In genomic region chr9:95030920-95031662, GRCh38 we compare ENCODE assay signal across 10 cellular contexts.
DNase-seq lines count a peak whose midpoint lies in the region; ATAC-seq, FAIRE-seq and TF ChIP-seq lines count a peak whose summit lies in the region.
"Had no signal": no experiment of that assay in that cellular context is flagged by ENCODE, and none has a peak within 500 bp of the region (broad histone marks: within the 10 kb centered on the region; RNA-seq: fewer than 3 reads in every experiment).

No MANE protein-coding gene starts in this region.

- POLR2A ChIA-PET in A549 (lab: Yijun Ruan, JAX) (interaction anchor here (0.5 to 1.6 kb wide), 3 partner anchors 9 to 13 kb away, joined by 3 to 4 read pairs (median 4); no protein-coding TSS in a partner anchor), RWPE1 (lab: Yijun Ruan, JAX; ENCODE audit: low non-redundant PET) (no interaction called here)

- FAIRE-seq in A549 (lab: Jason Lieb, UNC), result no peak

- no peak for TF ChIP-seq POLR2A in A549 (IDR thresholded peaks at IDR 0.05; ENCODE audit: low read length)
- TF ChIP-seq POLR2A in sigmoid colon (IDR thresholded peaks at IDR 0.05), result no peak

- H3K36me3 ChIP-seq in hepatocyte (replicated peaks; ENCODE audit: insufficient read depth, low read depth) (no peaks in the 10 kb centered on the region), sigmoid colon (no peaks in the 10 kb centered on the region)

- no peaks in the 10 kb centered on the region for H3K27me3 ChIP-seq in hepatocyte
- no peaks in the 10 kb centered on the region for H3K27me3 ChIP-seq in sigmoid colon

- H2AFZ ChIP-seq in hepatocyte, result no peak overlapping the region

- ATAC-seq in A549 (no peak), HG03139 (IDR thresholded peaks at IDR 0.05; ENCODE audit: unreplicated experiment) (no peak), HG03571 (IDR thresholded peaks at IDR 0.05; ENCODE audit: unreplicated experiment) (no peak)

- TF ChIP-seq EP300 in A549 (IDR thresholded peaks at IDR 0.05) (no peak), sigmoid colon (IDR thresholded peaks at IDR 0.05) (no peak)

- 71% methylated on average over 11 of the region's 11 CpGs for WGBS in A549 (ENCODE audit: missing lambda C conversion rate)
- WGBS in hepatocyte (ENCODE audit: low lambda C conversion rate, missing lambda C conversion rate), result 69% methylated on average over 11 of the region's 11 CpGs
- WGBS in sigmoid colon, 2 donors, result 75 to 81% methylated on average over 11 of the region's 11 CpGs

- peak overlapping the region; percentile 74 to 99; a peak in 5 of 6 replicates for H3K27ac ChIP-seq in A549
- H3K27ac ChIP-seq in RWPE1, result peak overlapping the region; percentile 61; the same call in 1 of the 2 replicates
- peak overlapping the region; percentile 76 for H3K27ac ChIP-seq in hepatocyte
- H3K27ac ChIP-seq in sigmoid colon, result peak overlapping the region; percentile 65 to 99 (median 86)

- peaks cover 51% of the 10 kb centered on the region for H4K20me1 ChIP-seq in hepatocyte (ENCODE audit: insufficient read depth, poor library complexity, severe bottlenecking)

- CTCF ChIA-PET in A549 (lab: Yijun Ruan, JAX) (interaction anchor here (0.6 to 4.9 kb wide), 6 partner anchors 9 to 350 kb away, joined by 3 to 45 read pairs (median 3); no protein-coding TSS in a partner anchor), RWPE1 (lab: Yijun Ruan, JAX) (no interaction called here)

- no peak for TF ChIP-seq CTCF in A549 (IDR thresholded peaks at IDR 0.05)
- no peak for TF ChIP-seq CTCF in RWPE1 (conservative IDR thresholded peaks at IDR 0.05; ENCODE audit: low read depth)
- no peak for TF ChIP-seq CTCF in hepatocyte (IDR thresholded peaks at IDR 0.05; ENCODE audit: poor library complexity)
- no peak for TF ChIP-seq CTCF in sigmoid colon (IDR thresholded peaks at IDR 0.05)

- H3K4me3 ChIP-seq in A549 (no peak overlapping the region), hepatocyte (no peak overlapping the region), sigmoid colon (peak overlapping the region in 1 of 4 donors; percentile 6)

- no peak for TF ChIP-seq RAD21 in A549 (conservative IDR thresholded peaks at IDR 0.05 in 1 of 2, IDR thresholded peaks at IDR 0.05 in 1 of 2)

- H3K79me2 ChIP-seq in hepatocyte, result peaks cover 99% of the 10 kb centered on the region

- intact Hi-C loops in sigmoid colon (cut with DNase I), result no loop called here

- H3K9me2 ChIP-seq in hepatocyte (replicated peaks; ENCODE audit: insufficient read depth), result no peaks in the 10 kb centered on the region

- H3K9me3 ChIP-seq in A549 (no peaks in the 10 kb centered on the region), hepatocyte (ENCODE audit: low read depth) (no peaks in the 10 kb centered on the region), sigmoid colon (no peaks in the 10 kb centered on the region)

- peaks cover 99% of the 10 kb centered on the region for H3K4me1 ChIP-seq in A549
- peaks cover 58% of the 10 kb centered on the region for H3K4me1 ChIP-seq in hepatocyte (ENCODE audit: insufficient read depth)
- H3K4me1 ChIP-seq in sigmoid colon, result peaks cover 0 to 100% (median 89%) of the 10 kb centered on the region in 4 donors

- H3K4me2 ChIP-seq in A549 (peak overlapping the region; percentile 74), hepatocyte (peak overlapping the region; percentile 56)

- DNase-seq in A549 (ENCODE audit: low read depth in 1 of 2, low spot score in 1 of 2) (no peak), RWPE1 (ENCODE audit: low spot score) (no peak), hepatocyte (ENCODE audit: low spot score) (no peak), sigmoid colon (no peak), Kasumi-1 (lab: John Stamatoyannopoulos, UW) (no peak)
- no peak for DNase-seq in activated CD4-positive, alpha-beta T cell treated with anti-CD3 and anti-CD28 coated beads for 1 hour
- DNase-seq: activated CD4-positive, alpha-beta memory T cell treated with anti-CD3 and anti-CD28 coated beads, Interleukin-2, amount 10 ng/mL, durations not matched to agents 7 days and 5 days; NCI-H2227 treated with DMSO at 0.1 percent for 48 hours had no signal

TF ChIP-seq in A549, 52 proteins besides CTCF, POLR2A, EP300 and RAD21:
- TF ChIP-seq FOSB (CRISPR knock-in tag; IDR thresholded peaks at IDR 0.05) (0 out of 2 replicates have a peak, but pooled peaks have one; percentile 68), POLR2AphosphoS2 (conservative IDR thresholded peaks at IDR 0.05; ENCODE audit: low read length) (no peak)
